ENCODE assay signal across 1 cellular context in the genomic region with DNA sequence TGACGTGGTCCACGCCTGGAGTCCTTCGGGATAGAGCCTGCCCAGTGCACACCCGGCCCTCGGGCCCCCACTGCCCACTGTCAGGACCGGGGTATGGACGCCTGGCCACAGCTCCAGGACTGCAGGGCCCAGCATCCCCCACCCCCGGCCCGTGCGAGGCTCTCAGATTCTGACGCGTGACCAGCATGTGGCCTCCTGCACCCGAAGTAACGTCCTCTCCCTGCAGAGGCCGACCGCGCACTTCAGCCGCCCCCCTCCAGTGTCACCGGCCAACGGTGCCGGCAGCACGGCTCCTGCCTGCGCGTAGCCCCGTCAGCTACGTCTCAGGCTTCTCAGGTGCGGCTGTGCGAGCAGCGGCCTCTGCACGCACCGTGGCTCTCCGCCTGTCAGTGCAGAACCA.
TF ChIP-seq lines count a peak whose summit lies in the region.

No MANE protein-coding gene starts in this region.

TF ChIP-seq in neural cell, 6 proteins besides CTCF, POLR2A, EP300 and RAD21 (continued from another document):
- TF ChIP-seq, protein P1, sequence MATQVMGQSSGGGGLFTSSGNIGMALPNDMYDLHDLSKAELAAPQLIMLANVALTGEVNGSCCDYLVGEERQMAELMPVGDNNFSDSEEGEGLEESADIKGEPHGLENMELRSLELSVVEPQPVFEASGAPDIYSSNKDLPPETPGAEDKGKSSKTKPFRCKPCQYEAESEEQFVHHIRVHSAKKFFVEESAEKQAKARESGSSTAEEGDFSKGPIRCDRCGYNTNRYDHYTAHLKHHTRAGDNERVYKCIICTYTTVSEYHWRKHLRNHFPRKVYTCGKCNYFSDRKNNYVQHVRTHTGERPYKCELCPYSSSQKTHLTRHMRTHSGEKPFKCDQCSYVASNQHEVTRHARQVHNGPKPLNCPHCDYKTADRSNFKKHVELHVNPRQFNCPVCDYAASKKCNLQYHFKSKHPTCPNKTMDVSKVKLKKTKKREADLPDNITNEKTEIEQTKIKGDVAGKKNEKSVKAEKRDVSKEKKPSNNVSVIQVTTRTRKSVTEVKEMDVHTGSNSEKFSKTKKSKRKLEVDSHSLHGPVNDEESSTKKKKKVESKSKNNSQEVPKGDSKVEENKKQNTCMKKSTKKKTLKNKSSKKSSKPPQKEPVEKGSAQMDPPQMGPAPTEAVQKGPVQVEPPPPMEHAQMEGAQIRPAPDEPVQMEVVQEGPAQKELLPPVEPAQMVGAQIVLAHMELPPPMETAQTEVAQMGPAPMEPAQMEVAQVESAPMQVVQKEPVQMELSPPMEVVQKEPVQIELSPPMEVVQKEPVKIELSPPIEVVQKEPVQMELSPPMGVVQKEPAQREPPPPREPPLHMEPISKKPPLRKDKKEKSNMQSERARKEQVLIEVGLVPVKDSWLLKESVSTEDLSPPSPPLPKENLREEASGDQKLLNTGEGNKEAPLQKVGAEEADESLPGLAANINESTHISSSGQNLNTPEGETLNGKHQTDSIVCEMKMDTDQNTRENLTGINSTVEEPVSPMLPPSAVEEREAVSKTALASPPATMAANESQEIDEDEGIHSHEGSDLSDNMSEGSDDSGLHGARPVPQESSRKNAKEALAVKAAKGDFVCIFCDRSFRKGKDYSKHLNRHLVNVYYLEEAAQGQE (IDR thresholded peaks at IDR 0.05; ENCODE audit: borderline replicate concordance): no peak
- TF ChIP-seq MXI1 (conservative IDR thresholded peaks at IDR 0.05; ENCODE audit: poor library complexity, severe bottlenecking) (no peak), POLR2AphosphoS5 (IDR thresholded peaks at IDR 0.05) (peak; percentile 27)
